8 cellular contexts compared by ENCODE assay signal in the genomic region with DNA sequence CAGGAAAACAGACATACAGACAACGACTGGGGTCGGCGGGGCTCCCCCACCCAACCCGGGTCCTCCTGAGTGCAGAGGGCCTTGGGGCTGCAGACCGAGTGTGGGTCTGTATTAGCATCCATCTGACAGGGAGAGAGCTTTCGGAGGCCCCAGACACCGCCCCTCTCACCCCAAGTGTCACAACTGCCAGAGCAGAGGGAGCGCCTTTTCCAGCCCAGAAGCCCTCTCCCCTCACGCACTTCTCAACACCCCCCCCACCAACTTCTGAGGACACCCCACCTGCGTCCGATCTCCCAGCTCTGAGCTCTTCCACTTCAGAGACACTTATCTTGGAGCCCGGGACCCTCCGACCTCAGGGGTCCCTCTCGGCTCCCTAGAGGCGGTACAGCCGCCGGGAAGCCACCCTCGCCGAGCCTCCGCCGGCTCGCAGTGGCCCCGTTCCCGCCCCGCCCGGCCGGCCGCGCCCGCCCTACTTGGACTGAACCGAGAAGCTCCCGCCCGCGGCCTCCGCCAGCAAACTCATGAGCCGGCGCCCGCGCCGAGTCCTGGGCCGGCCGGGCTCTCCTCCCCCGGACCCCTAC. TPM values are rescaled to one million over a fixed set of nuclear protein-coding genes. Genes with fewer than 3 reads are reported as not detected.
DNase-seq lines count a peak whose midpoint lies in the region; ATAC-seq and TF ChIP-seq lines count a peak whose summit lies in the region.

No MANE protein-coding gene starts in this region.

- WGBS in esophagus muscularis mucosa: 0% methylated on average over 15 of the region's 43 CpGs

- POLR2A ChIA-PET in Caco-2 (lab: Charles Lee): interaction anchor here (0.6 to 2.2 kb wide), 7 partner anchors 9 to 461 kb away, joined by 3 to 11 read pairs (median 8); a partner anchor contains a TSS

- H3K4me3 ChIP-seq in Caco-2 (ENCODE audit: low read depth, low read length) (peak overlapping the region; percentile 68), esophagus muscularis mucosa (peak overlapping the region; percentile 89 to 99 (median 91)), neutrophil (ENCODE audit: low read depth in 1 of 2, low read length in 1 of 2) (peak overlapping the region; percentile 93 to 99)

- no peaks in the 10 kb centered on the region for H3K9me3 ChIP-seq in Caco-2
- no peaks in the 10 kb centered on the region for H3K9me3 ChIP-seq in esophagus muscularis mucosa
- no peaks in the 10 kb centered on the region for H3K9me3 ChIP-seq in neutrophil

- H3K36me3 ChIP-seq in Caco-2 (ENCODE audit: control insufficient read depth, insufficient read depth, low read length): no peaks in the 10 kb centered on the region
- H3K36me3 ChIP-seq in esophagus muscularis mucosa: no peaks in the 10 kb centered on the region
- no peaks in the 10 kb centered on the region for H3K36me3 ChIP-seq in neutrophil

- no peaks in the 10 kb centered on the region for H3K9me3 Mint-ChIP-seq in Caco-2 (ENCODE audit: unreplicated experiment)

- H3K36me3 Mint-ChIP-seq in Caco-2 (ENCODE audit: insufficient read depth, unreplicated experiment): peaks cover 4% of the 10 kb centered on the region

- TSS peak; percentile 28 for BruUV-seq in Caco-2 (replicated peaks; lab: Mats Ljungman, UMichigan)

- H3K27ac ChIP-seq in esophagus muscularis mucosa (replicated peaks in 1 of 4) (peak overlapping the region; percentile 90 to 98 (median 98)), neutrophil (peak overlapping the region; percentile 98)

- ATAC-seq in HG03103 (IDR thresholded peaks at IDR 0.05; ENCODE audit: low read depth, unreplicated experiment) (peak; percentile 1), omental fat pad (ENCODE audit: low FRiP score) (no peak)

- no peaks in the 10 kb centered on the region for H3K27me3 Mint-ChIP-seq in Caco-2 (ENCODE audit: insufficient read depth, unreplicated experiment)

- H3K4me1 ChIP-seq in Caco-2 (peaks cover 12% of the 10 kb centered on the region), esophagus muscularis mucosa (peaks cover 43 to 59% (median 51%) of the 10 kb centered on the region in 4 donors), neutrophil (ENCODE audit: control insufficient read depth in 1 of 2, insufficient read depth in 1 of 2, low read depth in 1 of 2, low read length in 1 of 2) (peaks cover 34 to 43% of the 10 kb centered on the region in 2 experiments)

- CTCF ChIA-PET in Caco-2 (lab: Charles Lee): interaction anchor here (0.6 to 3.1 kb wide), 12 partner anchors 9 to 232 kb away, joined by 3 to 63 read pairs (median 9); a partner anchor contains a TSS

- intact Hi-C loops in Caco-2 (cut with micrococcal nuclease; ENCODE audit: unreplicated experiment) (no loop called here), esophagus muscularis mucosa (cut with DNase I) (no loop called here)

- no peak for TF ChIP-seq POLR2A in esophagus muscularis mucosa (IDR thresholded peaks at IDR 0.05; ENCODE audit: low read depth)

- H3K4me1 Mint-ChIP-seq in Caco-2 (ENCODE audit: low read depth, unreplicated experiment): peaks cover 16% of the 10 kb centered on the region

- no peaks in the 10 kb centered on the region for H3K27me3 ChIP-seq in Caco-2 (replicated peaks; ENCODE audit: control insufficient read depth, insufficient read depth, low read length)
- H3K27me3 ChIP-seq in esophagus muscularis mucosa: no peaks in the 10 kb centered on the region
- H3K27me3 ChIP-seq in neutrophil: no peaks in the 10 kb centered on the region

- TF ChIP-seq CTCF in Caco-2 (IDR thresholded peaks at IDR 0.05; ENCODE audit: insufficient read depth in 1 of 2, low read depth in 1 of 2, low read length in 1 of 2, severe bottlenecking in 1 of 2, unreplicated experiment in 1 of 2): no peak
- no peak for TF ChIP-seq CTCF in esophagus muscularis mucosa (IDR thresholded peaks at IDR 0.05)
- TF ChIP-seq CTCF in neutrophil (IDR thresholded peaks at IDR 0.05): no peak
- TF ChIP-seq CTCF in omental fat pad (IDR thresholded peaks at IDR 0.05): no peak

- DNase-seq in Caco-2 (no peak), esophagus muscularis mucosa (ENCODE audit: extremely low spot score) (no peak), NCI-H345 treated with DMSO at 0.1 percent for 48 hours (lab: John Stamatoyannopoulos, UW; ENCODE audit: unreplicated experiment) (no peak), NCI-H2171 treated with DMSO at 0.1 percent for 48 hours (lab: John Stamatoyannopoulos, UW) (no peak), omental fat pad (ENCODE audit: low spot score) (no peak)
- DNase-seq in activated CD8-positive, alpha-beta memory T cell treated with anti-CD3 and anti-CD28 coated beads for 24 hours: peak; percentile 75

- peak overlapping the region; percentile 13 for H3K27ac Mint-ChIP-seq in Caco-2 (ENCODE audit: unreplicated experiment)

- peak overlapping the region; percentile 96 for H3K4me3 Mint-ChIP-seq in Caco-2 (ENCODE audit: unreplicated experiment)

- no peak for TF ChIP-seq EP300 in esophagus muscularis mucosa (IDR thresholded peaks at IDR 0.05)

RNA-seq across cellular contexts. Expression of a gene that starts 0.4 kb away (rescaled TPM):
- 36.9 and 40.5 TPM in 2 replicates for total RNA-seq in Caco-2 (2022)
- 10 to 100 TPM; 53.6 to 75.5 (median 59.4) TPM for total RNA-seq in esophagus muscularis mucosa
- 10 to 100 TPM; 53.2 to 90.3 (median 67.8) TPM for total RNA-seq in omental fat pad

RNA-seq across cellular contexts. Expression of a gene that starts 15.1 kb away (rescaled TPM):
- 54.2 and 55.1 TPM in 2 replicates for total RNA-seq in Caco-2 (2022)
- total RNA-seq in esophagus muscularis mucosa: 100 to 1,000 TPM in 2 of 4 donors, 10 to 100 TPM in 2; 65.2 to 150 (median 92.6) TPM
- total RNA-seq in omental fat pad: 10 to 100 TPM; 42.2 to 71.0 (median 51.1) TPM

RNA-seq across cellular contexts. Expression of a gene that starts 32.0 kb away (rescaled TPM):
- total RNA-seq in Caco-2 (2022): 53.6 and 57.9 TPM in 2 replicates
- 1 to 10 TPM; 5.1 to 7.4 (median 7.0) TPM for total RNA-seq in esophagus muscularis mucosa
- total RNA-seq in omental fat pad: 10 to 100 TPM in 2 of 4 donors, 1 to 10 TPM in 2; 6.2 to 12.3 (median 10.2) TPM

RNA-seq across cellular contexts. Expression of a gene that starts 43.0 kb away (rescaled TPM):
- total RNA-seq in Caco-2 (2022) (146 and 150 TPM in 2 replicates), esophagus muscularis mucosa (100 to 1,000 TPM in 1 of 4 donors, 10 to 100 TPM in 3; 67.7 to 117 (median 89.8) TPM), omental fat pad (100 to 1,000 TPM in 2 of 4 donors, 10 to 100 TPM in 2; 73.8 to 205 (median 110) TPM)
